In the genomic region with DNA sequence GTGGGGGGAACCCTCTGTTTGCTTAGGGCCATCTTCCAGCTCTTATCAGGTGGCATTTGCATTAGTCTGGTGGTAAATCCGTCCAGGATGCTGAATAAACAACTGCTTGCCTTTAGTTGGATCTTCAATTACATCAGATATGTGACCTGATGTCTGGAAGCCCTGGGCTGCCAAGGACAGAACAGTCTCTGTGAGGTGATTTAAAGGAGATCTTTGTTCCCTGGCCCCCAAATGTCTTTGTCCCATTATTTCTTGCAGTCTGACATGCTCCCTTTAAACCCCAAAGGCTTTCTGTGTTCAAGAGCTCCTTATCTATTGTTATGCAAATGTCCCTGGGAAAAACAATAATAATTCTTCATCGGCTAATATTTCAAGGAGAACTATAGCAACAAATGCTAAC, we compare ENCODE assay signal across 23 cellular contexts.
"Had no signal": no experiment of that assay in that cellular context is flagged by ENCODE, and none has a peak within 500 bp of the region (broad histone marks: within the 10 kb centered on the region; RNA-seq: fewer than 3 reads in every experiment).

No MANE protein-coding gene starts in this region.

- H3K9me3 ChIP-seq: ascending aorta, lower lobe of right lung, prostate gland, thoracic aorta, vagina had no signal

- H3K27me3 Mint-ChIP-seq: activated CD4-positive, alpha-beta T cell treated with anti-CD3 and anti-CD28 coated beads, Interleukin-2, amount 10 ng/mL, durations not matched to agents 7 days and 5 days; type B pancreatic cell had no signal

- H3K4me1 ChIP-seq: lower lobe of right lung, spleen, vagina had no signal

- ATAC-seq: activated CD4-positive, CD25-positive, alpha-beta regulatory T cell treated with anti-CD3 and anti-CD28 coated beads, Interleukin-2, amount 50 U/mL, for 24 hours; activated CD8-positive, alpha-beta T cell treated with anti-CD3 and anti-CD28 coated beads, Interleukin-2, amount 10 ng/mL, durations not matched to agents 7 days and 5 days; foreskin keratinocyte; left lobe of liver; lower lobe of right lung; naive thymus-derived CD4-positive, alpha-beta T cell had no signal

- H3K4me3 Mint-ChIP-seq: activated CD4-positive, alpha-beta T cell treated with anti-CD3 and anti-CD28 coated beads, Interleukin-2, amount 10 ng/mL, durations not matched to agents 7 days and 5 days; activated CD8-positive, alpha-beta T cell treated with anti-CD3 and anti-CD28 coated beads, Interleukin-2, amount 10 ng/mL, durations not matched to agents 7 days and 5 days; activated naive CD4-positive, alpha-beta T cell treated with anti-CD3 and anti-CD28 coated beads, Interleukin-2, amount 50 U/mL, for 24 hours; activated T-helper 1 cell treated with anti-CD3 and anti-CD28 coated beads, Interleukin-12 subunit alpha, Interleukin-12 subunit beta, Interleukin-2, Interleukin-4 antibody, amounts not matched to agents 30 ng/mL and 10 ng/mL and 1 ng/mL, durations not matched to agents 14 hours and 24 hours and 36 hours; naive thymus-derived CD4-positive, alpha-beta T cell; type B pancreatic cell had no signal

- H3K27ac ChIP-seq: ascending aorta, brain microvascular endothelial cell, foreskin keratinocyte, lower lobe of right lung, prostate gland, spleen, thoracic aorta, vagina had no signal

- H3K4me3 ChIP-seq: ascending aorta, lower lobe of right lung, prostate gland, spleen, thoracic aorta, vagina had no signal

- H3K27ac Mint-ChIP-seq: activated CD4-positive, alpha-beta T cell treated with anti-CD3 and anti-CD28 coated beads, Interleukin-2, amount 10 ng/mL, durations not matched to agents 7 days and 5 days; activated CD8-positive, alpha-beta T cell treated with anti-CD3 and anti-CD28 coated beads, Interleukin-2, amount 10 ng/mL, durations not matched to agents 7 days and 5 days; activated naive CD4-positive, alpha-beta T cell treated with anti-CD3 and anti-CD28 coated beads, Interleukin-2, amount 50 U/mL, for 24 hours; activated T-helper 1 cell treated with anti-CD3 and anti-CD28 coated beads, Interleukin-12 subunit alpha, Interleukin-12 subunit beta, Interleukin-2, Interleukin-4 antibody, amounts not matched to agents 30 ng/mL and 10 ng/mL and 1 ng/mL, durations not matched to agents 14 hours and 24 hours and 36 hours; naive thymus-derived CD4-positive, alpha-beta T cell; type B pancreatic cell had no signal

- DNase-seq: activated CD4-positive, alpha-beta T cell treated with anti-CD3 and anti-CD28 coated beads, Interleukin-2, amount 10 ng/mL, durations not matched to agents 7 days and 5 days; activated CD8-positive, alpha-beta T cell treated with anti-CD3 and anti-CD28 coated beads, Interleukin-2, amount 10 ng/mL, durations not matched to agents 7 days and 5 days; activated gamma-delta T cell; brain microvascular endothelial cell; caudate nucleus; dermis blood vessel endothelial cell; effector memory CD4-positive, alpha-beta T cell; foreskin keratinocyte; kidney; lower lobe of right lung; naive thymus-derived CD4-positive, alpha-beta T cell; spleen; stimulated activated CD4-positive, alpha-beta T cell treated with anti-CD3 and anti-CD28 coated beads, Interleukin-4, amount 100 ng/mL, for 1 hour; stimulated activated naive CD4-positive, alpha-beta T cell treated with Interleukin-2 at 50 U/mL for 16 hours had no signal

- H3K27me3 ChIP-seq: ascending aorta, brain microvascular endothelial cell, foreskin keratinocyte, spleen, vagina had no signal

- H3K9me3 Mint-ChIP-seq: activated CD4-positive, alpha-beta T cell treated with anti-CD3 and anti-CD28 coated beads, Interleukin-2, amount 10 ng/mL, durations not matched to agents 7 days and 5 days; activated T-helper 1 cell treated with anti-CD3 and anti-CD28 coated beads, Interleukin-12 subunit alpha, Interleukin-12 subunit beta, Interleukin-2, Interleukin-4 antibody, amounts not matched to agents 30 ng/mL and 10 ng/mL and 1 ng/mL, durations not matched to agents 14 hours and 24 hours and 36 hours had no signal

- H3K36me3 Mint-ChIP-seq: activated naive CD4-positive, alpha-beta T cell treated with anti-CD3 and anti-CD28 coated beads, Interleukin-2, amount 50 U/mL, for 24 hours; type B pancreatic cell had no signal

- H3K36me3 ChIP-seq: ascending aorta, brain microvascular endothelial cell, lower lobe of right lung, prostate gland, spleen, thoracic aorta, vagina had no signal

- H3K4me1 Mint-ChIP-seq: activated naive CD4-positive, alpha-beta T cell treated with anti-CD3 and anti-CD28 coated beads, Interleukin-2, amount 50 U/mL, for 24 hours had no signal
